18 cellular contexts compared by ENCODE assay signal in genomic region chr16:23924138-23924537, GRCh38.
A peak's percentile ranks its signal among the peaks of the same experiment; 100 is the strongest.
DNase-seq lines count a peak whose midpoint lies in the region; ATAC-seq, FAIRE-seq and TF ChIP-seq lines count a peak whose summit lies in the region.
"Had no signal": no experiment of that assay in that cellular context is flagged by ENCODE, and none has a peak within 500 bp of the region (broad histone marks: within the 10 kb centered on the region; RNA-seq: fewer than 3 reads in every experiment).

No MANE protein-coding gene starts in this region.

- no peak for TF ChIP-seq CTCF in GM06990 (IDR thresholded peaks at IDR 0.05; ENCODE audit: insufficient read depth, low read length, poor library complexity, severe bottlenecking)

- no peaks in the 10 kb centered on the region for H3K27me3 Mint-ChIP-seq in memory B cell

- H3K27me3 ChIP-seq in GM06990 (replicated peaks; ENCODE audit: control insufficient read depth, insufficient read depth, low read length) = no peaks in the 10 kb centered on the region
- H3K27me3 ChIP-seq: body of pancreas, uterus had no signal

- peaks cover 2% of the 10 kb centered on the region for H3K9me3 Mint-ChIP-seq in memory B cell

- H3K36me3 Mint-ChIP-seq in memory B cell = peaks cover 47% of the 10 kb centered on the region

- no peak overlapping the region for H3K4me3 ChIP-seq in GM06990 (replicated peaks; ENCODE audit: low read depth, low read length)
- H3K4me3 ChIP-seq: body of pancreas, uterus had no signal

- peak; percentile 85 for FAIRE-seq in GM19239 (lab: Jason Lieb, UNC)

- DNase-seq in GM06990 (ENCODE audit: extremely low read depth, insufficient read length) = peak; percentile 55
- DNase-seq in GM19239 (ENCODE audit: insufficient read length, low spot score) = no peak
- peak; percentile 63 to 77 for DNase-seq in NOMO-1 (lab: John Stamatoyannopoulos, UW; ENCODE audit: unreplicated experiment in 2 of 2)
- no peak for DNase-seq in memory B cell (ENCODE audit: low spot score in 2 of 2)
- no peak for DNase-seq in activated CD8-positive, alpha-beta memory T cell treated with anti-CD3 and anti-CD28 coated beads for 24 hours
- DNase-seq in Ammon's horn (ENCODE audit: low spot score) = no peak
- DNase-seq: activated effector memory CD4-positive, alpha-beta T cell treated with Interleukin-2 at 50 U/mL for 16 hours; HCEC 1CT; hypothalamus; left colon; MM.1S; NCI-H2171; PC-3; retina; stimulated activated CD4-positive, alpha-beta T cell treated with anti-CD3 and anti-CD28 coated beads, Interleukin-4, amount 100 ng/mL, for 1 hour; uterus had no signal

- H3K4me1 Mint-ChIP-seq in memory B cell = peaks cover 61% of the 10 kb centered on the region

- H3K27ac Mint-ChIP-seq in memory B cell = peak overlapping the region; percentile 88

- peaks cover 1% of the 10 kb centered on the region for H3K36me3 ChIP-seq in GM06990 (ENCODE audit: control insufficient read depth, insufficient read depth, low read length)
- H3K36me3 ChIP-seq: uterus had no signal

- peak overlapping the region; percentile 46 for H3K4me3 Mint-ChIP-seq in memory B cell

- ATAC-seq in memory B cell (ENCODE audit: low read depth) (peak; percentile 74), HG03442 (IDR thresholded peaks at IDR 0.05; ENCODE audit: unreplicated experiment) (no peak)
- ATAC-seq: body of pancreas, left colon, PC-3 had no signal

Comparison
In these comparisons a context has a peak if more than half of its experiments do, and no peak if none do; other contexts are left out.
1. DNase-seq: peak in GM06990 (single experiment) and NOMO-1 (2 of 2); none in GM19239 (single experiment), memory B cell (0 of 2), activated CD8-positive, alpha-beta memory T cell treated with anti-CD3 and anti-CD28 coated beads for 24 hours (single experiment) and Ammon's horn (single experiment).